In the genomic region with DNA sequence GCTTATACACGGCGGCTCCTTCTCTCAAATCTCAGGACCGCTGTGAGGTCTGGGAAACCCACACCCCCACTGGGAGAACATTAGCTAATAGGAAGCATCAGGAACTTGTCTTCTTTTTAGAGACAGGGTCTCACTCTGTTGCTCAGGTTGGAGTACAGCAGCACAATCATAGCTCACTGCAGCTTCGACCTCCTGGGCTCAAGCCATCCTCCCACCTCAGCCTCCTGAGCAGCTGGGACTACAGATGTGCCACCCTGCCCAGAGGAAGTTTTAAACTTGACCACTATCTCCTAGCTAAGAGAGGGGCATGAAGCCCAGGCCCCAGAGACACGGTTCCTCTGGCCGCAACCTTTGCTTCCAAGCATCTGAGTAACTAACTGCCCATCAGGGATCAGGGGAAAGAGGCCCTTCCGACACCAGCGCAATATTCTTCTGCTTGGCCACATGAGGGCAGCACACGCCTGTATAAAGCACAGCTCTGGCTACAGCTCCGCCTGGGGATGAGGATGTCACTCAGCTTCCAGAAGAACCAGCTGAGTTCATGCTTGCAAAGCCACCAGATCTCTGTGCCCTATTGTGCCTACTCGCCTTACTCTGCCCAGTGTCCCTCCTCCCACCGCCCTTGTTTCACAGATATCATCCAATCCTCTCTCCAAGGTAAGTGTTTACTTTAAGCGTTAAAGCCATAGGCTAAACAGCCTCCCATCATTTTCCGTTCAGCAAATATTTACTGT, we compare ENCODE assay signal across 8 cellular contexts. TPM values are rescaled to one million over a fixed set of nuclear protein-coding genes. Genes with fewer than 3 reads are reported as not detected.
DNase-seq lines count a peak whose midpoint lies in the region; ATAC-seq and TF ChIP-seq lines count a peak whose summit lies in the region.

No MANE protein-coding gene starts in this region.

- TF ChIP-seq CTCF in esophagus muscularis mucosa (IDR thresholded peaks at IDR 0.05) (peak; percentile 55 to 69 (median 63)), natural killer cell (IDR thresholded peaks at IDR 0.05) (peak; percentile 22), thoracic aorta (IDR thresholded peaks at IDR 0.05) (peak; percentile 49)

- TF ChIP-seq POLR2A in esophagus muscularis mucosa (IDR thresholded peaks at IDR 0.05; ENCODE audit: low read depth), result no peak

- WGBS in esophagus muscularis mucosa, result 39% methylated on average over 12 of the region's 14 CpGs

- intact Hi-C loops in esophagus muscularis mucosa (cut with DNase I), result loop anchor here (5.0 kb wide), 1 partner anchor 299 kb away; no protein-coding TSS in a partner anchor
- intact Hi-C loops in natural killer cell (cut with micrococcal nuclease), result no loop called here

- peaks cover 16 to 31% of the 10 kb centered on the region in 2 donors for H3K27me3 Mint-ChIP-seq in natural killer cell (ENCODE audit: low read depth in 2 of 2)

- ATAC-seq in HG02884 (IDR thresholded peaks at IDR 0.05; ENCODE audit: unreplicated experiment) (peak; percentile 65), natural killer cell (peak; percentile 51 to 81 (median 61)), thoracic aorta (ENCODE audit: insufficient number of reproducible peaks, low FRiP score, low read depth) (no peak)

- no peaks in the 10 kb centered on the region for H3K4me1 Mint-ChIP-seq in natural killer cell

- H3K9me3 ChIP-seq in esophagus muscularis mucosa, result no peaks in the 10 kb centered on the region
- no peaks in the 10 kb centered on the region for H3K9me3 ChIP-seq in thoracic aorta

- peaks cover 0 to 94% (median 3%) of the 10 kb centered on the region in 4 donors for H3K27me3 ChIP-seq in esophagus muscularis mucosa
- H3K27me3 ChIP-seq in thoracic aorta (replicated peaks; ENCODE audit: insufficient read depth), result no peaks in the 10 kb centered on the region

- peaks cover 2% of the 10 kb centered on the region in 2 donors for H3K9me3 Mint-ChIP-seq in natural killer cell

- no peaks in the 10 kb centered on the region for H3K36me3 Mint-ChIP-seq in natural killer cell

- TF ChIP-seq EP300 in esophagus muscularis mucosa (IDR thresholded peaks at IDR 0.05), result no peak

- H3K36me3 ChIP-seq in esophagus muscularis mucosa (no peaks in the 10 kb centered on the region), thoracic aorta (no peaks in the 10 kb centered on the region)

- H3K27ac ChIP-seq in esophagus muscularis mucosa (replicated peaks in 1 of 4), result no peak overlapping the region
- H3K27ac ChIP-seq in thoracic aorta, result no peak overlapping the region

- H3K4me1 ChIP-seq in esophagus muscularis mucosa (no peaks in the 10 kb centered on the region), thoracic aorta (ENCODE audit: control insufficient read depth in 1 of 2, low read depth in 2 of 2) (no peaks in the 10 kb centered on the region)

- H3K4me3 Mint-ChIP-seq in natural killer cell, result no peak overlapping the region

- no peak overlapping the region for H3K27ac Mint-ChIP-seq in natural killer cell

- H3K4me3 ChIP-seq in esophagus muscularis mucosa (no peak overlapping the region), thoracic aorta (no peak overlapping the region)

- DNase-seq in NCI-H1105 treated with DMSO at 0.1 percent for 48 hours (lab: John Stamatoyannopoulos, UW) (peak; percentile 66), NCI-H1105 (lab: John Stamatoyannopoulos, UW) (no peak), NCI-H748 (lab: John Stamatoyannopoulos, UW; ENCODE audit: unreplicated experiment) (peak; percentile 89), esophagus muscularis mucosa (ENCODE audit: extremely low spot score) (no peak), natural killer cell (no peak), thoracic aorta (ENCODE audit: low spot score) (no peak)
- DNase-seq in activated CD8-positive, alpha-beta memory T cell treated with anti-CD3 and anti-CD28 coated beads for 24 hours, result peak; percentile 68

RNA-seq across cellular contexts. Expression of gene SLC6A11, which starts 57.6 kb away (rescaled TPM):
- total RNA-seq in esophagus muscularis mucosa, result not detected
- total RNA-seq in natural killer cell, result not detected
- not detected for total RNA-seq in thoracic aorta

Comparison
In these comparisons a context has a peak if more than half of its experiments do, and no peak if none do; other contexts are left out.
1. DNase-seq: peak in NCI-H1105 treated with DMSO at 0.1 percent for 48 hours (single experiment), NCI-H748 (single experiment) and activated CD8-positive, alpha-beta memory T cell treated with anti-CD3 and anti-CD28 coated beads for 24 hours (single experiment); none in NCI-H1105 (single experiment), esophagus muscularis mucosa (single experiment), natural killer cell (single experiment) and thoracic aorta (single experiment).
2. Peak in every context shown above with its lines, with median percentiles within 50 percentile points of each other: CTCF ChIP-seq.